13 cellular contexts compared by ENCODE assay signal in the genomic region with DNA sequence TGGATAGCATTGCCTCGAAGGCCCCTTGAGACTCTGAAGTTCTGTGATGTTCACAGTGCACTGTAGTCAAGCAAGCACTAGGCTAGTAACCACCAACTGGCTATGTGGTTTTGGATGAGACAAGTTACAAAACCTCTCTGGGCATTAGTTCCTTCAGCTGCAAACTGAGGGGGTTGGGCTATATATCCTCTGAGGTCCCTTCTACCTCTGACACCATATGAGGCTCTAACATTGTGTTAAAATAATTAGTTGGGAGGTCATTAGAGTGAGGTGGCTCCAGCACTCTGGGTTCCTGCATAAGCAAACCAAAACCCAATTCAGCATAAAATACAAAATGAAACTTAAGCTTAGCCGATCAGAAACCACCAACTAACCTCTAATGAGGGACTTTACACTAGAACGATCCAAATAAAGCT.
DNase-seq lines count a peak whose midpoint lies in the region; ATAC-seq and TF ChIP-seq lines count a peak whose summit lies in the region.
"Had no signal": no experiment of that assay in that cellular context is flagged by ENCODE, and none has a peak within 500 bp of the region (broad histone marks: within the 10 kb centered on the region; RNA-seq: fewer than 3 reads in every experiment).

No MANE protein-coding gene starts in this region.

- no peak for TF ChIP-seq POLR2A in breast epithelium (IDR thresholded peaks at IDR 0.05)

- H3K9me3 ChIP-seq in breast epithelium, result no peaks in the 10 kb centered on the region
- no peaks in the 10 kb centered on the region for H3K9me3 ChIP-seq in CD4-positive, alpha-beta memory T cell (ENCODE audit: control insufficient read depth in 1 of 2, low read length in 2 of 2)
- H3K9me3 ChIP-seq: ovary had no signal

- no peak for TF ChIP-seq CTCF in GM20000 (IDR thresholded peaks at IDR 0.05; ENCODE audit: extremely low read depth, missing control alignments)
- no peak for TF ChIP-seq CTCF in breast epithelium (IDR thresholded peaks at IDR 0.05)

- intact Hi-C loops in breast epithelium (cut with DNase I; ENCODE audit: low total_unique reads), result no loop called here
- intact Hi-C loops in CD4-positive, alpha-beta memory T cell (cut with micrococcal nuclease), result no loop called here

- ATAC-seq in GM18498 (IDR thresholded peaks at IDR 0.05; ENCODE audit: unreplicated experiment), result peak; percentile 81
- ATAC-seq in HG03066 (IDR thresholded peaks at IDR 0.05; ENCODE audit: low read depth, unreplicated experiment), result peak; percentile 60
- ATAC-seq: T-cell had no signal

- no peak overlapping the region for H3K4me3 ChIP-seq in breast epithelium
- H3K4me3 ChIP-seq in CD4-positive, alpha-beta memory T cell (ENCODE audit: low read length in 2 of 2), result no peak overlapping the region
- H3K4me3 ChIP-seq: lung, ovary had no signal

- H3K27me3 Mint-ChIP-seq in CD4-positive, alpha-beta memory T cell, result no peaks in the 10 kb centered on the region
- H3K27me3 Mint-ChIP-seq: T-cell had no signal

- POLR2A ChIA-PET in CD4-positive, alpha-beta memory T cell (lab: Charles Lee; ENCODE audit: partially characterized antibody), result no interaction called here

- no peaks in the 10 kb centered on the region for H3K36me3 Mint-ChIP-seq in CD4-positive, alpha-beta memory T cell
- H3K36me3 Mint-ChIP-seq: T-cell had no signal

- H3K4me1 ChIP-seq in breast epithelium, result no peaks in the 10 kb centered on the region
- H3K4me1 ChIP-seq in CD4-positive, alpha-beta memory T cell (ENCODE audit: insufficient read depth, low read length), result no peaks in the 10 kb centered on the region

- H3K4me1 Mint-ChIP-seq in CD4-positive, alpha-beta memory T cell, result no peaks in the 10 kb centered on the region
- H3K4me1 Mint-ChIP-seq: B cell, T-cell had no signal

- H3K4me3 Mint-ChIP-seq in CD4-positive, alpha-beta memory T cell, result no peak overlapping the region
- H3K4me3 Mint-ChIP-seq: B cell, T-cell had no signal

- no peak overlapping the region for H3K27ac ChIP-seq in breast epithelium
- H3K27ac ChIP-seq in CD4-positive, alpha-beta memory T cell (ENCODE audit: low read depth, low read length), result no peak overlapping the region
- H3K27ac ChIP-seq: ovary had no signal

- H3K27ac Mint-ChIP-seq in CD4-positive, alpha-beta memory T cell, result no peak overlapping the region
- H3K27ac Mint-ChIP-seq: B cell, T-cell had no signal

- H3K36me3 ChIP-seq in breast epithelium, result no peaks in the 10 kb centered on the region
- no peaks in the 10 kb centered on the region for H3K36me3 ChIP-seq in CD4-positive, alpha-beta memory T cell (ENCODE audit: insufficient read depth, low read length)
- H3K36me3 ChIP-seq: ovary had no signal

- H3K9me3 Mint-ChIP-seq in CD4-positive, alpha-beta memory T cell, result peaks cover 0 to 9% (median 3%) of the 10 kb centered on the region in 8 donors

- DNase-seq in GM20000 (ENCODE audit: low spot score), result peak; percentile 24
- peak; percentile 87 to 96 for DNase-seq in NOMO-1 (lab: John Stamatoyannopoulos, UW; ENCODE audit: unreplicated experiment in 2 of 2)
- no peak for DNase-seq in activated CD4-positive, alpha-beta T cell treated with anti-CD3 and anti-CD28 coated beads for 1 hour
- no peak for DNase-seq in breast epithelium (ENCODE audit: low spot score in 2 of 2)
- DNase-seq in CD4-positive, alpha-beta memory T cell, result no peak
- no peak for DNase-seq in kidney tubule cell (ENCODE audit: low spot score)
- DNase-seq: activated CD4-positive, alpha-beta T cell treated with anti-CD3 and anti-CD28 coated beads, Interleukin-2, amount 50 U/mL, for 1 hour; ovary; T-cell had no signal

- CTCF ChIA-PET in CD4-positive, alpha-beta memory T cell (lab: Charles Lee; ENCODE audit: partially characterized antibody), result no interaction called here

- no peaks in the 10 kb centered on the region for H3K27me3 ChIP-seq in breast epithelium
- no peaks in the 10 kb centered on the region for H3K27me3 ChIP-seq in CD4-positive, alpha-beta memory T cell (ENCODE audit: insufficient read depth, low read length)
- H3K27me3 ChIP-seq: ovary had no signal

Comparison
In these comparisons a context has a peak if more than half of its experiments do, and no peak if none do; other contexts are left out.
1. DNase-seq: peak in GM20000 (single experiment) and NOMO-1 (2 of 2); none in activated CD4-positive, alpha-beta T cell treated with anti-CD3 and anti-CD28 coated beads for 1 hour (single experiment), breast epithelium (0 of 2), CD4-positive, alpha-beta memory T cell (0 of 5) and kidney tubule cell (single experiment).